24 cellular contexts compared by ENCODE assay signal in genomic region chr7:131942287-131943150, GRCh38.
DNase-seq lines count a peak whose midpoint lies in the region; ATAC-seq, FAIRE-seq and TF ChIP-seq lines count a peak whose summit lies in the region.
"Had no signal": no experiment of that assay in that cellular context is flagged by ENCODE, and none has a peak within 500 bp of the region (broad histone marks: within the 10 kb centered on the region; RNA-seq: fewer than 3 reads in every experiment).

No MANE protein-coding gene starts in this region.

- no peak overlapping the region for H3K18ac ChIP-seq in H1 (ENCODE audit: extremely low read depth, low read length)

- no peak for FAIRE-seq in HepG2 (lab: Jason Lieb, UNC)
- no peak for FAIRE-seq in H1 (lab: Jason Lieb, UNC)
- FAIRE-seq: D721Med, GM12878, GM19239, H54 had no signal

- no TSS peak for BruUV-seq in HepG2 (replicated peaks; lab: Mats Ljungman, UMichigan)

- H3K27ac ChIP-seq in HepG2 (ENCODE audit: extremely low read length, insufficient read depth, low read length) (no peak overlapping the region), right lobe of liver (no peak overlapping the region), H1 (ENCODE audit: low read depth, low read length) (no peak overlapping the region), caudate nucleus (ENCODE audit: low read depth, low read length) (no peak overlapping the region)
- H3K27ac ChIP-seq in CD4-positive, alpha-beta memory T cell (ENCODE audit: low read depth, low read length), result no peak overlapping the region
- H3K27ac ChIP-seq: BLaER1, C4-2B had no signal

- POLR2A ChIA-PET in HepG2 (lab: Yijun Ruan, JAX), result no interaction called here
- POLR2A ChIA-PET in H1 (lab: Charles Lee; ENCODE audit: partially characterized antibody), result no interaction called here
- POLR2A ChIA-PET in CD4-positive, alpha-beta memory T cell (lab: Charles Lee; ENCODE audit: partially characterized antibody), result no interaction called here

- WGBS in HepG2 (ENCODE audit: low lambda C conversion rate), result 32% methylated on average over 11 of the region's 11 CpGs
- 70% methylated on average over 11 of the region's 11 CpGs for WGBS in right lobe of liver (ENCODE audit: insufficient coverage, low coverage, low lambda C conversion rate, missing lambda C conversion rate)
- 88% methylated on average over 11 of the region's 11 CpGs; no CpG with 5 or more reads in 1 of the 2 experiments for WGBS in H1 (ENCODE audit: extremely low coverage in 1 of 2, insufficient coverage in 1 of 2, insufficient read length in 1 of 2, insufficient replicate concordance in 2 of 2, low coverage in 1 of 2, low lambda C conversion rate in 2 of 2, missing lambda C conversion rate in 1 of 2), 2 experiments

- H3K4me3 ChIP-seq in HepG2 (replicated peaks in 1 of 3; ENCODE audit: insufficient read depth in 1 of 3, low read depth in 2 of 3, low read length in 3 of 3) (no peak overlapping the region), right lobe of liver (no peak overlapping the region), H1 (ENCODE audit: extremely low read depth in 1 of 4, insufficient read depth in 2 of 4, low read depth in 3 of 4, low read length in 4 of 4) (no peak overlapping the region)
- H3K4me3 ChIP-seq in CD4-positive, alpha-beta memory T cell (ENCODE audit: low read length in 2 of 2), result no peak overlapping the region
- H3K4me3 ChIP-seq: BLaER1, GM12878, GM23338 had no signal

- H2BK120ac ChIP-seq in H1 (replicated peaks; ENCODE audit: low read depth, low read length), result no peak overlapping the region

- TF ChIP-seq EP300 in HepG2 (IDR thresholded peaks at IDR 0.05; ENCODE audit: low read depth in 2 of 2, low read length in 2 of 2) (no peak), HepG2 (CRISPR knock-in tag; IDR thresholded peaks at IDR 0.05; ENCODE audit: borderline replicate concordance) (no peak), Ishikawa (IDR thresholded peaks at IDR 0.05; ENCODE audit: borderline replicate concordance) (no peak), H1 (IDR thresholded peaks at IDR 0.05; ENCODE audit: borderline replicate concordance in 1 of 2, low read depth in 2 of 2, low read length in 2 of 2) (no peak)

- no peak overlapping the region for H3K23ac ChIP-seq in H1 (ENCODE audit: insufficient read length)

- H2AK5ac ChIP-seq in H1 (ENCODE audit: low read depth, low read length), result no peak overlapping the region

- H2BK20ac ChIP-seq in H1 (ENCODE audit: low read length), result no peak overlapping the region

- intact Hi-C loops in HepG2 (cut with micrococcal nuclease; ENCODE audit: unreplicated experiment) (no loop called here), right lobe of liver (cut with DNase I) (loop anchor here in 1 of 2 donors (10.0 kb wide), 2 partner anchors 312 to 642 kb away; no protein-coding TSS in a partner anchor)
- intact Hi-C loops in CD4-positive, alpha-beta memory T cell (cut with micrococcal nuclease), result no loop called here

- H2BK5ac ChIP-seq in H1 (ENCODE audit: low read depth, low read length), result no peak overlapping the region

- DNase-seq in HepG2 (ENCODE audit: low spot score) (no peak), right lobe of liver (no peak), H1 (ENCODE audit: low read depth in 1 of 2, low spot score in 2 of 2) (no peak), osteocyte (ENCODE audit: extremely low spot score, unreplicated experiment) (peak; percentile 17), caudate nucleus (lab: John Stamatoyannopoulos, UW) (no peak)
- no peak for DNase-seq in CD4-positive, alpha-beta memory T cell
- DNase-seq: 8988T; CD4-positive, CD25-positive, alpha-beta regulatory T cell; CD8-positive, alpha-beta memory T cell; DMS 273 treated with DMSO at 0.1 percent for 48 hours; DMS79; EL; GDM1; HCEC 1CT had no signal

- H3K79me1 ChIP-seq in H1 (ENCODE audit: low read depth, low read length), result no peaks in the 10 kb centered on the region

- CTCF ChIA-PET in HepG2 (lab: Yijun Ruan, JAX; ENCODE audit: low intra/inter-chr PET ratio, low total read pairs) (no interaction called here), H1 (lab: Charles Lee; ENCODE audit: partially characterized antibody) (interaction anchor here (1.0 to 1.5 kb wide), 4 partner anchors 10 to 254 kb away, joined by 3 to 5 read pairs (median 4); no protein-coding TSS in a partner anchor)
- CTCF ChIA-PET in CD4-positive, alpha-beta memory T cell (lab: Charles Lee; ENCODE audit: partially characterized antibody), result no interaction called here

- ATAC-seq in HepG2 (no peak), right lobe of liver (no peak), GM21528 (IDR thresholded peaks at IDR 0.05; ENCODE audit: low FRiP score, unreplicated experiment) (no peak)
- ATAC-seq: GM12878, GM23338 had no signal

- no peak overlapping the region for H3K4ac ChIP-seq in H1 (replicated peaks; ENCODE audit: insufficient read length, low read depth, low read length)

- H3K9me3 ChIP-seq in HepG2 (ENCODE audit: low read length) (no peaks in the 10 kb centered on the region), right lobe of liver (no peaks in the 10 kb centered on the region), H1 (ENCODE audit: insufficient read depth in 2 of 2, low read depth in 1 of 2, low read length in 1 of 2) (0 out of 4 replicates have a peak, but pooled peaks cover 0 to 4% of the 10 kb centered on the region in 2 experiments)
- no peaks in the 10 kb centered on the region for H3K9me3 ChIP-seq in CD4-positive, alpha-beta memory T cell (ENCODE audit: control insufficient read depth in 1 of 2, low read length in 2 of 2)

- H3K4me2 ChIP-seq in HepG2 (ENCODE audit: low read depth, low read length), result no peak overlapping the region
- no peak overlapping the region for H3K4me2 ChIP-seq in H1 (ENCODE audit: insufficient read depth in 1 of 2, low read depth in 2 of 2, low read length in 2 of 2)
- H3K4me2 ChIP-seq: BLaER1, GM23338 had no signal

- TF ChIP-seq POLR2A in HepG2 (IDR thresholded peaks at IDR 0.05; ENCODE audit: insufficient read depth in 1 of 2, low read depth in 2 of 2, low read length in 2 of 2) (no peak), right lobe of liver (IDR thresholded peaks at IDR 0.05) (no peak), H1 (IDR thresholded peaks at IDR 0.05; ENCODE audit: control extremely low read depth in 1 of 2, low read depth in 2 of 2, low read length in 2 of 2) (no peak)

- H4K5ac ChIP-seq in H1 (ENCODE audit: insufficient read length, low read depth, low read length), result no peak overlapping the region

- H3K27me3 ChIP-seq in HepG2 (ENCODE audit: control insufficient read depth in 1 of 2, insufficient read depth in 2 of 2, low read length in 2 of 2) (peaks cover 4 to 38% of the 10 kb centered on the region in 2 experiments; a peak in 4 of 5 replicates), right lobe of liver (peaks cover 0 to 13% of the 10 kb centered on the region in 2 donors), H1 (replicated peaks in 1 of 4; ENCODE audit: control insufficient read depth in 3 of 4, extremely low read depth in 1 of 4, insufficient read depth in 3 of 4, low read length in 3 of 4) (peaks cover 0 to 14% (median 6%) of the 10 kb centered on the region in 4 experiments; a peak in 3 of 7 replicates)
- H3K27me3 ChIP-seq in CD4-positive, alpha-beta memory T cell (ENCODE audit: insufficient read depth, low read length), result no peaks in the 10 kb centered on the region
- H3K27me3 ChIP-seq: BLaER1 had no signal

- no peak overlapping the region for H3K4me3 Mint-ChIP-seq in osteocyte (ENCODE audit: unreplicated experiment)
- H3K4me3 Mint-ChIP-seq in CD4-positive, alpha-beta memory T cell, result no peak overlapping the region
- H3K4me3 Mint-ChIP-seq: B cell; CD4-positive, CD25-positive, alpha-beta regulatory T cell; CD8-positive, alpha-beta memory T cell; GM23338 had no signal

- H2BK12ac ChIP-seq in H1 (ENCODE audit: low read depth, low read length), result no peak overlapping the region

- H3K56ac ChIP-seq in H1 (replicated peaks; ENCODE audit: insufficient read length, low read depth, low read length), result no peak overlapping the region

- peaks cover 5% of the 10 kb centered on the region for H3K27me3 Mint-ChIP-seq in osteocyte (ENCODE audit: unreplicated experiment)
- peaks cover 6 to 11% of the 10 kb centered on the region in 2 donors for H3K27me3 Mint-ChIP-seq in CD4-positive, alpha-beta memory T cell

- H2AFZ ChIP-seq in HepG2 (ENCODE audit: low read length) (no peak overlapping the region), H1 (ENCODE audit: low read length) (no peak overlapping the region)
- H2AFZ ChIP-seq: GM23338 had no signal

- no peaks in the 10 kb centered on the region for H3K36me3 Mint-ChIP-seq in osteocyte (ENCODE audit: unreplicated experiment)
- no peaks in the 10 kb centered on the region for H3K36me3 Mint-ChIP-seq in CD4-positive, alpha-beta memory T cell
- H3K36me3 Mint-ChIP-seq: CD4-positive, CD25-positive, alpha-beta regulatory T cell; CD8-positive, alpha-beta memory T cell had no signal

- no peaks in the 10 kb centered on the region for H3K23me2 ChIP-seq in H1 (ENCODE audit: low read depth, low read length)

- no peak overlapping the region for H4K8ac ChIP-seq in H1 (ENCODE audit: extremely low read depth, insufficient read depth, low read length)

- H4K20me1 ChIP-seq in HepG2 (ENCODE audit: insufficient read depth, low read length) (no peaks in the 10 kb centered on the region), H1 (replicated peaks in 1 of 2; ENCODE audit: control insufficient read depth in 1 of 2, insufficient read depth in 2 of 2, low read length in 2 of 2) (no peaks in the 10 kb centered on the region)
- H4K20me1 ChIP-seq: BLaER1 had no signal

- no peak overlapping the region for H4K91ac ChIP-seq in H1 (replicated peaks; ENCODE audit: insufficient read length, low read length)

- H3K9ac ChIP-seq in HepG2 (ENCODE audit: insufficient read depth, low read depth, low read length) (no peak overlapping the region), H1 (replicated peaks in 1 of 4; ENCODE audit: extremely low read depth in 1 of 4, low read depth in 3 of 4, low read length in 3 of 4) (no peak overlapping the region)
- H3K9ac ChIP-seq: BLaER1 had no signal

- H3K27ac Mint-ChIP-seq in osteocyte (ENCODE audit: unreplicated experiment), result no peak overlapping the region
- H3K27ac Mint-ChIP-seq in CD4-positive, alpha-beta memory T cell, result no peak overlapping the region
- H3K27ac Mint-ChIP-seq: B cell; CD4-positive, CD25-positive, alpha-beta regulatory T cell; CD8-positive, alpha-beta memory T cell; GM23338 had no signal

- H3K36me3 ChIP-seq in HepG2 (replicated peaks in 1 of 2; ENCODE audit: control insufficient read depth in 1 of 2, insufficient read depth in 2 of 2, low read length in 2 of 2) (no peaks in the 10 kb centered on the region), right lobe of liver (no peaks in the 10 kb centered on the region), H1 (ENCODE audit: control insufficient read depth in 2 of 4, insufficient read depth in 4 of 4, low read length in 3 of 4) (no peaks in the 10 kb centered on the region)
- no peaks in the 10 kb centered on the region for H3K36me3 ChIP-seq in CD4-positive, alpha-beta memory T cell (ENCODE audit: insufficient read depth, low read length)
- H3K36me3 ChIP-seq: BLaER1 had no signal

- H3K4me1 Mint-ChIP-seq in osteocyte (ENCODE audit: unreplicated experiment), result peaks cover 7% of the 10 kb centered on the region
- no peaks in the 10 kb centered on the region for H3K4me1 Mint-ChIP-seq in CD4-positive, alpha-beta memory T cell
- H3K4me1 Mint-ChIP-seq: B cell; CD4-positive, CD25-positive, alpha-beta regulatory T cell; CD8-positive, alpha-beta memory T cell; GM23338 had no signal

- H3K4me1 ChIP-seq in HepG2 (ENCODE audit: insufficient read depth, low read length) (peaks cover 10% of the 10 kb centered on the region; the same call in 1 of the 2 replicates), right lobe of liver (peaks cover 0 to 8% (median 0%) of the 10 kb centered on the region in 4 donors), H1 (replicated peaks in 1 of 4; ENCODE audit: control insufficient read depth in 3 of 4, insufficient read depth in 4 of 4, low read length in 3 of 4) (no peaks in the 10 kb centered on the region; a peak in 1 of 7 replicates)
- H3K4me1 ChIP-seq in CD4-positive, alpha-beta memory T cell (ENCODE audit: insufficient read depth, low read length), result no peaks in the 10 kb centered on the region

- no peak overlapping the region for H2BK15ac ChIP-seq in H1 (ENCODE audit: low read length)

- peaks cover 7% of the 10 kb centered on the region for H3K9me3 Mint-ChIP-seq in osteocyte (ENCODE audit: unreplicated experiment)
- H3K9me3 Mint-ChIP-seq in CD4-positive, alpha-beta memory T cell, result peaks cover 0 to 9% (median 0%) of the 10 kb centered on the region in 8 donors

- TF ChIP-seq CTCF in HepG2 (CRISPR knock-in tag; IDR thresholded peaks at IDR 0.05) (no peak), right lobe of liver (IDR thresholded peaks at IDR 0.05) (no peak), H1 (IDR thresholded peaks at IDR 0.05; ENCODE audit: control extremely low read depth in 1 of 3, insufficient read depth in 1 of 3, low read depth in 1 of 3, low read length in 3 of 3) (no peak), osteocyte (IDR thresholded peaks at IDR 0.05) (no peak)

- TF ChIP-seq RAD21 in HepG2 (CRISPR knock-in tag; IDR thresholded peaks at IDR 0.05) (no peak), Ishikawa (IDR thresholded peaks at IDR 0.05; ENCODE audit: low read depth) (no peak), H1 (IDR thresholded peaks at IDR 0.05 in 1 of 2, conservative IDR thresholded peaks at IDR 0.05 in 1 of 2; ENCODE audit: low read depth in 2 of 2, low read length in 2 of 2) (no peak)

- no peak overlapping the region for H3K14ac ChIP-seq in H1 (ENCODE audit: insufficient read length)

- in situ Hi-C loops in HepG2 (cut with HindIII; ENCODE audit: extremely low pct_ligation_motif_present, low pct_unique_long_range_greater_than_20kb), result loop anchor here (10.0 kb wide), 1 partner anchor 212 kb away; no protein-coding TSS in a partner anchor

- H3K79me2 ChIP-seq in HepG2 (ENCODE audit: insufficient read depth, low read length) (no peaks in the 10 kb centered on the region), H1 (ENCODE audit: control insufficient read depth in 1 of 2, insufficient read depth in 2 of 2, low read length in 2 of 2) (no peaks in the 10 kb centered on the region)

Comparison
In these comparisons a context has a peak if more than half of its experiments do, and no peak if none do; other contexts are left out.
1. Of the 41 proteins assayed by ChIP-seq in both HepG2 and H1: peak only in HepG2: MAFK; only in H1: none; in both: CEBPB; in neither: 39.